In genomic region chr4:54159543-54159942, GRCh38 we compare ENCODE assay signal across 23 cellular contexts.
"Had no signal": no experiment of that assay in that cellular context is flagged by ENCODE, and none has a peak within 500 bp of the region (broad histone marks: within the 10 kb centered on the region; RNA-seq: fewer than 3 reads in every experiment).

No MANE protein-coding gene starts in this region.

- H3K36me3 ChIP-seq: colonic mucosa, esophagus muscularis mucosa, esophagus squamous epithelium, gastrocnemius medialis, gastroesophageal sphincter, heart left ventricle, heart right ventricle had no signal

- DNase-seq: colonic mucosa; cortex of kidney; dermis blood vessel endothelial cell; dorsolateral prefrontal cortex; effector CD4-positive, alpha-beta T cell; effector CD8-positive, alpha-beta T cell; effector memory CD4-positive, alpha-beta T cell; effector memory CD8-positive, alpha-beta T cell; endodermal cell; erythroblast; esophagus squamous epithelium; foreskin fibroblast; foreskin keratinocyte; foreskin melanocyte; gastrocnemius medialis; glutamatergic neuron; head of caudate nucleus; heart left ventricle; heart right ventricle had no signal

- H3K9me3 ChIP-seq: colonic mucosa, gastrocnemius medialis had no signal

- H3K4me1 ChIP-seq: colonic mucosa, esophagus muscularis mucosa, esophagus squamous epithelium, foreskin keratinocyte, gastrocnemius medialis, gastroesophageal sphincter, heart left ventricle, heart right ventricle had no signal

- H3K27ac ChIP-seq: colonic mucosa, coronary artery, dorsolateral prefrontal cortex, epithelial cell of prostate, esophagus muscularis mucosa, esophagus squamous epithelium, foreskin keratinocyte, gastrocnemius medialis, gastroesophageal sphincter, heart left ventricle, heart right ventricle had no signal

- H3K4me3 ChIP-seq: colonic mucosa, coronary artery, dorsolateral prefrontal cortex, esophagus muscularis mucosa, esophagus squamous epithelium, gastrocnemius medialis, gastroesophageal sphincter, heart left ventricle, heart right ventricle had no signal
